22 cellular contexts compared by ENCODE assay signal in the genomic region with DNA sequence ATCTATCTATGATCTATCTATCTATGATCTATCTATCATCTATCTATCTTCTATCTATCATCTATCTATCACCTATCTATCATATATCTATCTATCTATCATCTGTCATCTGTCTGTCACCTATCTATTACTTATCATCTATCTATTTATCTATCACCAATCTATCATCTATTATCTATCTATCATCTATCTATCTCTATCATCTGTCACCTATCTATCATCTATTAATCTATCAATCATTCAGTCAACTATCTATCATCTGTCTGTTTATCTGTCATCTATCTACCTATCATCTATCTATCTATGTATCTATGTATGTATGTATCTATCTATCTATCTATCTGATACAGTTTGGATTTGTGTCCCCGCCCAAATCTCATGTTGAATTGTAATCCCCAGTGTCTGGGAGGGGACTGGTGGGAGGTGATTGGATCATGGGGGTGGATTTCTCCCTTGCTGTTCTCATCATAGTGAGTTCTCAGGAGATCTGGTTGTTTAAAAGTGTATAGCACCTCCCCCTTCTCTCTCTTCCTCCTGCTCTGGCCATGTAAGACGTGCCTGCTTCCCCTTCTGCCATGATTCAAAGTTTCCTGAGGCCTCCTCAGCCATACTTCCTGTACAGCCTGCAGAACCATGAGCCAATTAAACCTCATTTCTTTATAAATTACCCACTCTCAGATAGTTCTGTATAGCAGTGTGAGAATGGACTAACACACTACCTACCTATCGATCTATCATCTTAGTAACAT. TPM values are rescaled to one million over a fixed set of nuclear protein-coding genes. Genes with fewer than 3 reads are reported as not detected.
DNase-seq lines count a peak whose midpoint lies in the region; ATAC-seq, FAIRE-seq and TF ChIP-seq lines count a peak whose summit lies in the region.
"Had no signal": no experiment of that assay in that cellular context is flagged by ENCODE, and none has a peak within 500 bp of the region (broad histone marks: within the 10 kb centered on the region; RNA-seq: fewer than 3 reads in every experiment).

No MANE protein-coding gene starts in this region.

- H3K27me3 ChIP-seq in Loucy (ENCODE audit: insufficient read depth, low read length, poor library complexity, severe bottlenecking) = no peaks in the 10 kb centered on the region
- H3K27me3 ChIP-seq: BLaER1 had no signal

- H3K4me3 Mint-ChIP-seq in activated CD8-positive, alpha-beta T cell treated with anti-CD3 and anti-CD28 coated beads for 36 hours = no peak overlapping the region
- H3K4me3 Mint-ChIP-seq in activated CD8-positive, alpha-beta T cell treated with anti-CD3 and anti-CD28 coated beads, Interleukin-2, amount 10 ng/mL, durations not matched to agents 7 days and 5 days = no peak overlapping the region
- H3K4me3 Mint-ChIP-seq: B cell; CD4-positive, CD25-positive, alpha-beta regulatory T cell; CD8-positive, alpha-beta T cell; HFFc6 had no signal

- H3K36me3 ChIP-seq in Loucy (ENCODE audit: insufficient read depth, low read length) = no peaks in the 10 kb centered on the region
- H3K36me3 ChIP-seq: BLaER1 had no signal

- no peaks in the 10 kb centered on the region for H3K9me2 ChIP-seq in Loucy (replicated peaks; ENCODE audit: low read depth, low read length)

- POLR2A ChIA-PET in activated CD8-positive, alpha-beta T cell treated with anti-CD3 and anti-CD28 coated beads for 36 hours (lab: Charles Lee) = no interaction called here
- POLR2A ChIA-PET in activated CD8-positive, alpha-beta T cell treated with anti-CD3 and anti-CD28 coated beads, Interleukin-2, amount 10 ng/mL, durations not matched to agents 7 days and 5 days (lab: Charles Lee) = no interaction called here

- no peak overlapping the region for H3K4me3 ChIP-seq in Loucy (ENCODE audit: low read length, poor library complexity, severe bottlenecking)
- H3K4me3 ChIP-seq: BLaER1, GM12878, GM23248 had no signal

- intact Hi-C loops in activated CD8-positive, alpha-beta T cell treated with anti-CD3 and anti-CD28 coated beads for 36 hours (cut with micrococcal nuclease) = no loop called here

- no peak for TF ChIP-seq CTCF in activated CD8-positive, alpha-beta T cell treated with anti-CD3 and anti-CD28 coated beads for 36 hours (IDR thresholded peaks at IDR 0.05)
- TF ChIP-seq CTCF in Loucy (conservative IDR thresholded peaks at IDR 0.05; ENCODE audit: low read length) = no peak

- no peaks in the 10 kb centered on the region for H3K4me1 Mint-ChIP-seq in activated CD8-positive, alpha-beta T cell treated with anti-CD3 and anti-CD28 coated beads for 36 hours (ENCODE audit: low read depth)
- no peaks in the 10 kb centered on the region for H3K4me1 Mint-ChIP-seq in activated CD8-positive, alpha-beta T cell treated with anti-CD3 and anti-CD28 coated beads, Interleukin-2, amount 10 ng/mL, durations not matched to agents 7 days and 5 days (ENCODE audit: low read depth)
- H3K4me1 Mint-ChIP-seq: B cell; CD4-positive, CD25-positive, alpha-beta regulatory T cell had no signal

- ATAC-seq in activated CD8-positive, alpha-beta T cell treated with anti-CD3 and anti-CD28 coated beads for 36 hours = no peak
- ATAC-seq in activated CD8-positive, alpha-beta T cell treated with anti-CD3 and anti-CD28 coated beads, Interleukin-2, amount 10 ng/mL, durations not matched to agents 7 days and 5 days = no peak
- ATAC-seq: CD8-positive, alpha-beta T cell; GM12878 had no signal

- H2AFZ ChIP-seq in Loucy (ENCODE audit: low read length) = peak overlapping the region; percentile 55; the same call in 1 of the 2 replicates
- H2AFZ ChIP-seq: GM23248 had no signal

- peaks cover 20% of the 10 kb centered on the region for H3K4me1 ChIP-seq in Loucy (ENCODE audit: insufficient read depth, low read length, poor library complexity, severe bottlenecking)
- H3K4me1 ChIP-seq: Caco-2 had no signal

- H3K79me2 ChIP-seq in Loucy (ENCODE audit: insufficient read depth, low read length) = no peaks in the 10 kb centered on the region

- H3K36me3 Mint-ChIP-seq in activated CD8-positive, alpha-beta T cell treated with anti-CD3 and anti-CD28 coated beads for 36 hours (ENCODE audit: low read depth) = no peaks in the 10 kb centered on the region
- H3K36me3 Mint-ChIP-seq in activated CD8-positive, alpha-beta T cell treated with anti-CD3 and anti-CD28 coated beads, Interleukin-2, amount 10 ng/mL, durations not matched to agents 7 days and 5 days (ENCODE audit: low read depth) = no peaks in the 10 kb centered on the region
- H3K36me3 Mint-ChIP-seq: CD4-positive, CD25-positive, alpha-beta regulatory T cell; CD8-positive, alpha-beta T cell had no signal

- no peak overlapping the region for H3K4me2 ChIP-seq in Loucy (ENCODE audit: low read depth, low read length, poor library complexity, severe bottlenecking)
- H3K4me2 ChIP-seq: BLaER1 had no signal

- no peaks in the 10 kb centered on the region for H3K27me3 Mint-ChIP-seq in activated CD8-positive, alpha-beta T cell treated with anti-CD3 and anti-CD28 coated beads for 36 hours
- no peaks in the 10 kb centered on the region for H3K27me3 Mint-ChIP-seq in activated CD8-positive, alpha-beta T cell treated with anti-CD3 and anti-CD28 coated beads, Interleukin-2, amount 10 ng/mL, durations not matched to agents 7 days and 5 days (ENCODE audit: low read depth)
- H3K27me3 Mint-ChIP-seq: CD4-positive, CD25-positive, alpha-beta regulatory T cell had no signal

- DNase-seq in activated CD8-positive, alpha-beta T cell treated with anti-CD3 and anti-CD28 coated beads for 36 hours = peak; percentile 15
- DNase-seq in activated CD8-positive, alpha-beta T cell treated with anti-CD3 and anti-CD28 coated beads, Interleukin-2, amount 10 ng/mL, durations not matched to agents 7 days and 5 days = no peak
- DNase-seq in frontal cortex (ENCODE audit: low spot score in 2 of 2) = no peak
- no peak for DNase-seq in EL
- no peak for DNase-seq in NCI-H187 treated with DMSO at 0.1 percent for 48 hours (lab: John Stamatoyannopoulos, UW)
- DNase-seq: Caco-2; CD4-positive, CD25-positive, alpha-beta regulatory T cell; CD8-positive, alpha-beta T cell; DMS153; DND-41; GDM1; GM23248; H7; HCEC 1CT; HFFc6 had no signal

- peak; percentile 31 for FAIRE-seq in frontal cortex (lab: Jason Lieb, UNC)
- FAIRE-seq: A204.1, GM12878, GM19239, H1 had no signal

- no peak overlapping the region for H3K27ac Mint-ChIP-seq in activated CD8-positive, alpha-beta T cell treated with anti-CD3 and anti-CD28 coated beads for 36 hours
- H3K27ac Mint-ChIP-seq in activated CD8-positive, alpha-beta T cell treated with anti-CD3 and anti-CD28 coated beads, Interleukin-2, amount 10 ng/mL, durations not matched to agents 7 days and 5 days = no peak overlapping the region
- H3K27ac Mint-ChIP-seq: B cell; CD4-positive, CD25-positive, alpha-beta regulatory T cell; CD8-positive, alpha-beta T cell; HFFc6 had no signal

- CTCF ChIA-PET in activated CD8-positive, alpha-beta T cell treated with anti-CD3 and anti-CD28 coated beads for 36 hours (lab: Charles Lee) = no interaction called here
- CTCF ChIA-PET in activated CD8-positive, alpha-beta T cell treated with anti-CD3 and anti-CD28 coated beads, Interleukin-2, amount 10 ng/mL, durations not matched to agents 7 days and 5 days (lab: Charles Lee) = no interaction called here

- no peaks in the 10 kb centered on the region for H3F3A ChIP-seq in Loucy (ENCODE audit: low read depth)

- no peaks in the 10 kb centered on the region for H3K9me3 Mint-ChIP-seq in activated CD8-positive, alpha-beta T cell treated with anti-CD3 and anti-CD28 coated beads for 36 hours
- H3K9me3 Mint-ChIP-seq in activated CD8-positive, alpha-beta T cell treated with anti-CD3 and anti-CD28 coated beads, Interleukin-2, amount 10 ng/mL, durations not matched to agents 7 days and 5 days (ENCODE audit: insufficient read depth) = no peaks in the 10 kb centered on the region
- H3K9me3 Mint-ChIP-seq: HFFc6 had no signal

- H3K9ac ChIP-seq in Loucy (ENCODE audit: low read depth, low read length, poor library complexity, severe bottlenecking) = no peak overlapping the region
- H3K9ac ChIP-seq: BLaER1, GM23248 had no signal

- peaks cover 1% of the 10 kb centered on the region; the same call in 1 of the 2 replicates for H3K9me3 ChIP-seq in Loucy (ENCODE audit: insufficient read depth, low read depth, low read length)
- H3K9me3 ChIP-seq: Caco-2 had no signal

- H4K20me1 ChIP-seq in Loucy (ENCODE audit: insufficient read depth, low read length, poor library complexity, severe bottlenecking) = no peaks in the 10 kb centered on the region
- H4K20me1 ChIP-seq: BLaER1 had no signal

RNA-seq across cellular contexts. Expression of gene NPTX2, which starts 37.6 kb away (rescaled TPM):
- under 1 TPM in 1 of 2 experiments, not detected in 1; 0.18 TPM for total RNA-seq in activated CD8-positive, alpha-beta T cell treated with anti-CD3 and anti-CD28 coated beads for 36 hours
- total RNA-seq in activated CD8-positive, alpha-beta T cell treated with anti-CD3 and anti-CD28 coated beads, Interleukin-2, amount 10 ng/mL, durations not matched to agents 7 days and 5 days = not detected
- total RNA-seq in frontal cortex = 6.5 TPM
- total RNA-seq: B cell; Caco-2; CD4-positive, CD25-positive, alpha-beta regulatory T cell; CD8-positive, alpha-beta T cell; GM12878; HFFc6 had no signal
